In the genomic region with DNA sequence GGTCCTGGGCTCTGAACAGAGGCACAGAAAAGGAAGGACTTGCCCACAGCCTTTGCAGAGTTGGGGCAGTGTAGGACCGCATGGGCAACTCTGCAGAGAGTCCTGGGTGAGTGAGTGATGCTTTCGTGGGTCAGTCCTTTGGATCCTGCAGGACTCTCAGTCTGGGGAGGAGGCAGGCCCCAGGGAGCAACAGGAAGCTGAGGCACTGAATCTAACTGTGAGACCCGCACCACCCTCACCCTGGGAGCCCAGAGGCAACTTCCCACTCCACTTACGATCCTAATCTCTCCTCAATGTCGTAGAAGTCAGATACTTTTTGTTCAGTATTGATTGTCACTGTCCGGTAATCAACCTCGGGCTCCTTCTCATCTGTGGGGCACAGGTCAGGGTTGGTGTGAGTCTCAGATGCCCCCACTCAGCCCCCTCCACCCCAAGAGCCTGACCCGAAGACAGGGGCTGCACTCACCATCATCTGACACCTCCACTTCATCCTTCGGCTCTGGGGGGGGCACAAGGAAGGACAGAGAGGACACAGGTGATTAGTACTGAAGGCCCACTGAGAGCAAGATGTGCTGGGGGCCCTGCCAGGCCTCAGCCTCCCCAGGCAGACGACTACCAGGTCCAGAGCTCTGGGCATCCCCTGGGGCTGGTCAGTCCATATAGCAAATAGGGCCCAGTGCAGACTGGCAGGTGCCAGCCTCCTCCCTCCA, we compare ENCODE assay signal across 16 cellular contexts.
"Had no signal": no experiment of that assay in that cellular context is flagged by ENCODE, and none has a peak within 500 bp of the region (broad histone marks: within the 10 kb centered on the region; RNA-seq: fewer than 3 reads in every experiment).

No MANE protein-coding gene starts in this region.

- DNase-seq: effector memory CD8-positive, alpha-beta T cell; esophagus squamous epithelium; foreskin fibroblast; kidney; left cardiac atrium; left ventricle myocardium inferior; mesendoderm; naive thymus-derived CD8-positive, alpha-beta T cell; small intestine; stimulated activated CD4-positive, alpha-beta T cell treated with anti-CD3 and anti-CD28 coated beads, Interleukin-12 subunit alpha, Interleukin-12 subunit beta, amount 100 ng/mL, for 4 hours; stimulated activated naive CD4-positive, alpha-beta T cell treated with Interleukin-2 at 50 U/mL for 16 hours; testis; upper lobe of left lung had no signal

- H3K36me3 ChIP-seq: right atrium auricular region had no signal

- H3K27me3 ChIP-seq: esophagus squamous epithelium, right atrium auricular region, testis, upper lobe of left lung, vagina had no signal

- H3K4me3 ChIP-seq: esophagus squamous epithelium, left ventricle myocardium inferior, right atrium auricular region, testis, upper lobe of left lung, vagina had no signal

- FAIRE-seq: kidney, small intestine had no signal

- H3K9me3 ChIP-seq: esophagus squamous epithelium, left ventricle myocardium inferior, right atrium auricular region, testis, upper lobe of left lung, vagina had no signal

- H3K27ac ChIP-seq: epithelial cell of prostate, left ventricle myocardium inferior, right atrium auricular region, testis, vagina had no signal
